ENCODE assay signal across 8 cellular contexts in genomic region chr17:59746849-59747445, GRCh38. TPM values are rescaled to one million over a fixed set of nuclear protein-coding genes. Genes with fewer than 3 reads are reported as not detected.
DNase-seq lines count a peak whose midpoint lies in the region; ATAC-seq and TF ChIP-seq lines count a peak whose summit lies in the region.

No MANE protein-coding gene starts in this region.

- CTCF ChIA-PET in HEK293 (lab: Yijun Ruan, JAX) = interaction anchor here (0.5 to 5.5 kb wide), 25 partner anchors 10 to 508 kb away, joined by 3 to 37 read pairs (median 4); no protein-coding TSS in a partner anchor

- H3K36me3 Mint-ChIP-seq in neural progenitor cell = peaks cover 11% of the 10 kb centered on the region

- no peaks in the 10 kb centered on the region for H4K20me1 ChIP-seq in neural progenitor cell (ENCODE audit: low read depth)

- no peaks in the 10 kb centered on the region for H3K27me3 Mint-ChIP-seq in neural progenitor cell (ENCODE audit: insufficient read depth, low read depth)

- no peak overlapping the region for H2AFZ ChIP-seq in neural progenitor cell (replicated peaks)

- in situ Hi-C loops in Caki2 (cut with HindIII; ENCODE audit: low pct_unique_long_range_greater_than_20kb, low sequenced_read_pairs) = no loop called here

- peaks cover 12 to 18% of the 10 kb centered on the region in 2 experiments for H3K36me3 ChIP-seq in HEK293 (ENCODE audit: control insufficient read depth in 2 of 2, insufficient read depth in 1 of 2, low read length in 2 of 2)
- H3K36me3 ChIP-seq in neural progenitor cell = no peaks in the 10 kb centered on the region

- no peaks in the 10 kb centered on the region for H3K4me1 Mint-ChIP-seq in neural progenitor cell

- POLR2A ChIA-PET in HEK293 (lab: Yijun Ruan, JAX) = interaction anchor here (1.2 kb wide), 1 partner anchor 40 kb away, joined by 3 read pairs; the partner anchor contains the start of genes PTRH2 and VMP1

- H3K79me2 ChIP-seq in neural progenitor cell (ENCODE audit: low read depth) = no peaks in the 10 kb centered on the region

- H3K9me3 Mint-ChIP-seq in neural progenitor cell = peaks cover 4% of the 10 kb centered on the region

- no peaks in the 10 kb centered on the region for H3K27me3 ChIP-seq in neural progenitor cell

- ATAC-seq in GM19395 (IDR thresholded peaks at IDR 0.05; ENCODE audit: unreplicated experiment) (no peak), GM18873 (IDR thresholded peaks at IDR 0.05; ENCODE audit: low FRiP score, unreplicated experiment) (no peak), HG02798 (IDR thresholded peaks at IDR 0.05; ENCODE audit: poor library complexity, unreplicated experiment) (no peak)

- DNase-seq in Caki2 (ENCODE audit: low read depth) (peak; percentile 44), RPMI8226 (peak; percentile 30), epithelial cell of proximal tubule (ENCODE audit: low read depth) (no peak), neural progenitor cell (ENCODE audit: low spot score) (peak; percentile 24)

- H3K27ac ChIP-seq in HEK293 (ENCODE audit: extremely low read depth, low read depth, low read length) (no peak overlapping the region), neural progenitor cell (no peak overlapping the region)

- H3K9ac ChIP-seq in neural progenitor cell = no peak overlapping the region

- H3K9me3 ChIP-seq in HEK293 (ENCODE audit: control insufficient read depth, insufficient read depth, low read depth, low read length) (no peaks in the 10 kb centered on the region; the same call in 1 of the 2 replicates), neural progenitor cell (ENCODE audit: low read depth) (peaks cover 3% of the 10 kb centered on the region)

- no peak overlapping the region for H3K4me3 Mint-ChIP-seq in neural progenitor cell

- no peaks in the 10 kb centered on the region for H3F3A ChIP-seq in neural progenitor cell (ENCODE audit: low read depth)

- no peak overlapping the region for H3K27ac Mint-ChIP-seq in neural progenitor cell

- H3K4me2 ChIP-seq in neural progenitor cell = no peak overlapping the region

- TF ChIP-seq CTCF in HEK293 (tag by site-specific recombination; IDR thresholded peaks at IDR 0.05) = no peak
- peak; percentile 62 for TF ChIP-seq CTCF in epithelial cell of proximal tubule (conservative IDR thresholded peaks at IDR 0.05; ENCODE audit: low read depth, low read length)
- peak; percentile 66 for TF ChIP-seq CTCF in neural progenitor cell (IDR thresholded peaks at IDR 0.05)

- no peak overlapping the region for H3K4me3 ChIP-seq in HEK293 (ENCODE audit: low read depth, low read length)
- H3K4me3 ChIP-seq in epithelial cell of proximal tubule (ENCODE audit: low read depth, low read length) = no peak overlapping the region
- H3K4me3 ChIP-seq in neural progenitor cell = no peak overlapping the region

- H3K4me1 ChIP-seq in HEK293 (ENCODE audit: control insufficient read depth, insufficient read depth, low read length) (no peaks in the 10 kb centered on the region), neural progenitor cell (no peaks in the 10 kb centered on the region)

TF ChIP-seq in HEK293, 187 proteins besides CTCF, POLR2A, EP300 and RAD21:
- TF ChIP-seq ZBTB20 (tag by site-specific recombination; IDR thresholded peaks at IDR 0.05) (no peak), ZNF660 (tag by site-specific recombination; IDR thresholded peaks at IDR 0.05) (peak; percentile 49; the same call in 1 of the 2 replicates), ZNF654 (tag by site-specific recombination; IDR thresholded peaks at IDR 0.05; ENCODE audit: low read depth) (peak; percentile 57), ZNF521 (tag by site-specific recombination; IDR thresholded peaks at IDR 0.05) (no peak)

RNA-seq across cellular contexts. Expression of gene VMP1, which starts 39.5 kb away (rescaled TPM):
- 150 and 156 TPM in 2 replicates for total RNA-seq in Caki2 (2014; rRNA removed; shearing (Covaris generic); ENCODE audit: low replicate concordance)
- total RNA-seq in epithelial cell of proximal tubule (127 and 232 TPM in 2 replicates), neural progenitor cell (ENCODE audit: low replicate concordance) (62.1 and 64.8 TPM in 2 replicates)

RNA-seq across cellular contexts. Expression of gene PTRH2, which starts 39.7 kb away (rescaled TPM):
- total RNA-seq in Caki2 (2014; rRNA removed; shearing (Covaris generic); ENCODE audit: low replicate concordance) = 30.1 and 32.2 TPM in 2 replicates
- total RNA-seq in epithelial cell of proximal tubule = 44.4 and 44.6 TPM in 2 replicates
- 15.3 and 17.6 TPM in 2 replicates for total RNA-seq in neural progenitor cell (ENCODE audit: low replicate concordance)
